19 cellular contexts compared by ENCODE assay signal in genomic region chr11:133582731-133583130, GRCh38. TPM values are rescaled to one million over a fixed set of nuclear protein-coding genes. Genes with fewer than 3 reads are reported as not detected.
DNase-seq lines count a peak whose midpoint lies in the region; ATAC-seq and TF ChIP-seq lines count a peak whose summit lies in the region.
"Had no signal": no experiment of that assay in that cellular context is flagged by ENCODE, and none has a peak within 500 bp of the region (broad histone marks: within the 10 kb centered on the region; RNA-seq: fewer than 3 reads in every experiment).

No MANE protein-coding gene starts in this region.

- no peak overlapping the region for H3K9ac ChIP-seq in neural progenitor cell
- H3K9ac ChIP-seq: BLaER1 treated with 17β-estradiol and CSF1 and Interleukin-3, amounts not matched to agents 10 nM and 100 nM had no signal

- H3K27me3 Mint-ChIP-seq in neural progenitor cell (ENCODE audit: insufficient read depth, low read depth) = peaks cover 3% of the 10 kb centered on the region
- H3K27me3 Mint-ChIP-seq: B cell; CD4-positive, alpha-beta T cell had no signal

- no peaks in the 10 kb centered on the region for H3K9me3 Mint-ChIP-seq in neural progenitor cell

- H3K4me2 ChIP-seq in neural progenitor cell = no peak overlapping the region
- H3K4me2 ChIP-seq: A549 had no signal

- DNase-seq in NCI-H524 (lab: John Stamatoyannopoulos, UW) (peak; percentile 45 to 64), NCI-H524 treated with DMSO at 0.1 percent for 48 hours (lab: John Stamatoyannopoulos, UW) (no peak), WERI-Rb-1 (peak; percentile 74), neural progenitor cell (ENCODE audit: low spot score) (no peak), NCI-H2029 (lab: John Stamatoyannopoulos, UW) (no peak)
- DNase-seq: AML-193; Caco-2; Calu3; CD4-positive, alpha-beta T cell; CD8-positive, alpha-beta T cell; DMS79 treated with DMSO at 0.1 percent for 48 hours; GF-D8 had no signal

- H2AFZ ChIP-seq in neural progenitor cell (replicated peaks) = no peak overlapping the region

- H3K27ac ChIP-seq in WERI-Rb-1 (no peak overlapping the region), neural progenitor cell (no peak overlapping the region)
- H3K27ac ChIP-seq: 22Rv1; A549; BLaER1 treated with 17β-estradiol and CSF1 and Interleukin-3, amounts not matched to agents 10 nM and 100 nM; C4-2B had no signal

- peaks cover 9% of the 10 kb centered on the region for H3K4me1 Mint-ChIP-seq in neural progenitor cell
- H3K4me1 Mint-ChIP-seq: B cell had no signal

- H3F3A ChIP-seq in neural progenitor cell (ENCODE audit: low read depth) = no peaks in the 10 kb centered on the region

- H3K79me2 ChIP-seq in neural progenitor cell (ENCODE audit: low read depth) = no peaks in the 10 kb centered on the region

- no peaks in the 10 kb centered on the region for H4K20me1 ChIP-seq in neural progenitor cell (ENCODE audit: low read depth)
- H4K20me1 ChIP-seq: BLaER1 treated with 17β-estradiol and CSF1 and Interleukin-3, amounts not matched to agents 10 nM and 100 nM had no signal

- peak overlapping the region; percentile 0 for H3K27ac Mint-ChIP-seq in neural progenitor cell
- H3K27ac Mint-ChIP-seq: B cell; CD4-positive, alpha-beta T cell; CD8-positive, alpha-beta T cell had no signal

- no peak overlapping the region for H3K4me3 Mint-ChIP-seq in neural progenitor cell
- H3K4me3 Mint-ChIP-seq: B cell; CD4-positive, alpha-beta T cell; CD8-positive, alpha-beta T cell had no signal

- peaks cover 9% of the 10 kb centered on the region for H3K4me1 ChIP-seq in neural progenitor cell
- H3K4me1 ChIP-seq: A549, Caco-2 had no signal

- H3K4me3 ChIP-seq in WERI-Rb-1 (ENCODE audit: low read depth, low read length) (no peak overlapping the region), neural progenitor cell (no peak overlapping the region)
- H3K4me3 ChIP-seq: A549; BLaER1 treated with 17β-estradiol and CSF1 and Interleukin-3, amounts not matched to agents 10 nM and 100 nM had no signal

- H3K27me3 ChIP-seq in WERI-Rb-1 (ENCODE audit: insufficient read depth, low read depth, severe bottlenecking) (no peaks in the 10 kb centered on the region), neural progenitor cell (no peaks in the 10 kb centered on the region)
- H3K27me3 ChIP-seq: BLaER1 treated with 17β-estradiol and CSF1 and Interleukin-3, amounts not matched to agents 10 nM and 100 nM had no signal

- no peak for ATAC-seq in GM18502 (IDR thresholded peaks at IDR 0.05; ENCODE audit: poor library complexity, unreplicated experiment)
- ATAC-seq: A549; CD8-positive, alpha-beta T cell had no signal

- H3K36me3 ChIP-seq in WERI-Rb-1 (no peaks in the 10 kb centered on the region), neural progenitor cell (no peaks in the 10 kb centered on the region)
- H3K36me3 ChIP-seq: BLaER1 treated with 17β-estradiol and CSF1 and Interleukin-3, amounts not matched to agents 10 nM and 100 nM had no signal

- TF ChIP-seq CTCF in WERI-Rb-1 (IDR thresholded peaks at IDR 0.05; ENCODE audit: low read depth, low read length) (no peak), neural progenitor cell (IDR thresholded peaks at IDR 0.05) (no peak)

- H3K9me3 ChIP-seq in WERI-Rb-1 (ENCODE audit: severe bottlenecking) (no peaks in the 10 kb centered on the region), neural progenitor cell (ENCODE audit: low read depth) (no peaks in the 10 kb centered on the region)
- H3K9me3 ChIP-seq: A549; BLaER1 treated with 17β-estradiol and CSF1 and Interleukin-3, amounts not matched to agents 10 nM and 100 nM; Caco-2 had no signal

- H3K36me3 Mint-ChIP-seq in neural progenitor cell = no peaks in the 10 kb centered on the region
- H3K36me3 Mint-ChIP-seq: CD8-positive, alpha-beta T cell had no signal

RNA-seq across cellular contexts. Expression of gene OPCML, which starts 50.4 kb away (rescaled TPM):
- 0.02 and 0.03 TPM in 2 replicates for total RNA-seq in neural progenitor cell (ENCODE audit: low replicate concordance)
- total RNA-seq: A172; B cell; Caco-2; Calu3; CD4-positive, alpha-beta T cell; CD8-positive, alpha-beta T cell had no signal

Comparison
In these comparisons a context has a peak if more than half of its experiments do, and no peak if none do; other contexts are left out.
1. DNase-seq: peak in NCI-H524 (2 of 2) and WERI-Rb-1 (single experiment); none in NCI-H524 treated with DMSO at 0.1 percent for 48 hours (single experiment), neural progenitor cell (single experiment) and NCI-H2029 (single experiment).